In genomic region chr1:38000529-38001453, GRCh38 we compare ENCODE assay signal across 8 cellular contexts. TPM values are rescaled to one million over a fixed set of nuclear protein-coding genes. Genes with fewer than 3 reads are reported as not detected.
A peak's percentile ranks its signal among the peaks of the same experiment; 100 is the strongest.
DNase-seq lines count a peak whose midpoint lies in the region; ATAC-seq lines count a peak whose summit lies in the region.

No MANE protein-coding gene starts in this region.

- H3K4me3 ChIP-seq in skeletal muscle tissue (ENCODE audit: low read length in 3 of 3): peak overlapping the region; percentile 67 to 76 (median 75)

- 37 to 61% (median 43%) methylated on average over 13 of the region's 13 CpGs for WGBS in adipose tissue, 3 donors

- H3K9ac ChIP-seq in skeletal muscle tissue (ENCODE audit: low read depth in 1 of 3, low read length in 3 of 3): peak overlapping the region; percentile 70 to 100 (median 100)

- no peaks in the 10 kb centered on the region for H3K9me3 ChIP-seq in skeletal muscle tissue (ENCODE audit: control insufficient read depth in 3 of 3, low read length in 3 of 3)

- H3K27me3 ChIP-seq in skeletal muscle tissue (ENCODE audit: control insufficient read depth in 3 of 3, insufficient read depth in 3 of 3, low read length in 3 of 3): no peaks in the 10 kb centered on the region

- H3K4me1 ChIP-seq in skeletal muscle tissue (ENCODE audit: control insufficient read depth in 3 of 3, insufficient read depth in 3 of 3, low read length in 3 of 3): peaks cover 67 to 84% (median 79%) of the 10 kb centered on the region in 3 donors

- peaks cover 37 to 48% (median 40%) of the 10 kb centered on the region in 3 donors for H3K36me3 ChIP-seq in skeletal muscle tissue (ENCODE audit: control insufficient read depth in 3 of 3, insufficient read depth in 3 of 3, low read length in 3 of 3)

- peak; percentile 87 for DNase-seq in HT1080 (ENCODE audit: low read depth)
- peak; percentile 88 for DNase-seq in hepatic stellate cell (ENCODE audit: low spot score)
- no peak for DNase-seq in stimulated activated CD4-positive, alpha-beta T cell treated with anti-CD3 and anti-CD28 coated beads, Interleukin-15, amount 100 ng/mL, for 24 hours
- DNase-seq in DMS153 (lab: John Stamatoyannopoulos, UW): no peak

- H3K27ac ChIP-seq in adipose tissue (ENCODE audit: low read depth, low read length) (peak overlapping the region; percentile 67), skeletal muscle tissue (ENCODE audit: low read depth, low read length) (peak overlapping the region; percentile 99)

- ATAC-seq in HG03460 (IDR thresholded peaks at IDR 0.05; ENCODE audit: unreplicated experiment) (no peak), GM19397 (IDR thresholded peaks at IDR 0.05; ENCODE audit: unreplicated experiment) (no peak)

RNA-seq across cellular contexts. Expression of gene FHL3, which starts 4.5 kb away (rescaled TPM):
- total RNA-seq in HT1080 (2014; rRNA removed; shearing (Covaris generic)): 21.6 and 36.0 TPM in 2 replicates
- 53.1 and 54.8 TPM in 2 replicates for polyA plus RNA-seq in HT1080 (2015; cell fraction: cytosol; rRNA removed)
- 32.9 and 35.2 TPM in 2 replicates for polyA plus RNA-seq in HT1080 (2015; cell fraction: nucleus; rRNA removed)
- 10 to 100 TPM; 11.0 to 16.3 (median 14.1) TPM for polyA plus RNA-seq in adipose tissue
- total RNA-seq in skeletal muscle tissue: 58.5 TPM

RNA-seq across cellular contexts. Expression of gene SF3A3, which starts 11.0 kb away (rescaled TPM):
- total RNA-seq in HT1080 (2014; rRNA removed; shearing (Covaris generic)): 139 and 142 TPM in 2 replicates
- 74.5 and 81.6 TPM in 2 replicates for polyA plus RNA-seq in HT1080 (2015; cell fraction: cytosol; rRNA removed)
- 121 and 129 TPM in 2 replicates for polyA plus RNA-seq in HT1080 (2015; cell fraction: nucleus; rRNA removed)
- 10 to 100 TPM; 15.1 to 28.7 (median 26.7) TPM for polyA plus RNA-seq in adipose tissue
- 53.2 TPM for total RNA-seq in skeletal muscle tissue

RNA-seq across cellular contexts. Expression of gene UTP11, which starts 11.7 kb away (rescaled TPM):
- 105 and 115 TPM in 2 replicates for total RNA-seq in HT1080 (2014; rRNA removed; shearing (Covaris generic))
- 98.1 and 129 TPM in 2 replicates for polyA plus RNA-seq in HT1080 (2015; cell fraction: cytosol; rRNA removed)
- 90.3 and 94.5 TPM in 2 replicates for polyA plus RNA-seq in HT1080 (2015; cell fraction: nucleus; rRNA removed)
- 10 to 100 TPM; 17.3 to 30.4 (median 28.3) TPM for polyA plus RNA-seq in adipose tissue
- total RNA-seq in skeletal muscle tissue: 61.1 TPM

RNA-seq across cellular contexts. Expression of gene POU3F1, which starts 45.8 kb away (rescaled TPM):
- not detected in 2 replicates for total RNA-seq in HT1080 (2014; rRNA removed; shearing (Covaris generic))
- polyA plus RNA-seq in HT1080 (2015; cell fraction: cytosol; rRNA removed): 0.17 TPM in 2 replicates
- 0.20 TPM in 1 of 2 replicates, not detected in the other for polyA plus RNA-seq in HT1080 (2015; cell fraction: nucleus; rRNA removed)
- polyA plus RNA-seq in adipose tissue: under 1 TPM in 1 of 3 donors, not detected in 2; 0.07 TPM
- total RNA-seq in skeletal muscle tissue: 0.52 TPM

RNA-seq across cellular contexts. Expression of gene INPP5B, which starts 53.9 kb away (rescaled TPM):
- 18.1 and 21.8 TPM in 2 replicates for total RNA-seq in HT1080 (2014; rRNA removed; shearing (Covaris generic))
- polyA plus RNA-seq in HT1080 (2015; cell fraction: cytosol; rRNA removed): 18.2 and 19.7 TPM in 2 replicates
- polyA plus RNA-seq in HT1080 (2015; cell fraction: nucleus; rRNA removed): 53.2 and 54.1 TPM in 2 replicates
- 10 to 100 TPM in 2 of 3 donors, 1 to 10 TPM in 1; 5.1 to 15.0 (median 10.0) TPM for polyA plus RNA-seq in adipose tissue
- 9.4 TPM for total RNA-seq in skeletal muscle tissue

Comparison
In these comparisons a context has a peak if more than half of its experiments do, and no peak if none do; other contexts are left out.
1. DNase-seq: peak in HT1080 (single experiment) and hepatic stellate cell (single experiment); none in stimulated activated CD4-positive, alpha-beta T cell treated with anti-CD3 and anti-CD28 coated beads, Interleukin-15, amount 100 ng/mL, for 24 hours (single experiment) and DMS153 (single experiment).